17 cellular contexts compared by ENCODE assay signal in the genomic region with DNA sequence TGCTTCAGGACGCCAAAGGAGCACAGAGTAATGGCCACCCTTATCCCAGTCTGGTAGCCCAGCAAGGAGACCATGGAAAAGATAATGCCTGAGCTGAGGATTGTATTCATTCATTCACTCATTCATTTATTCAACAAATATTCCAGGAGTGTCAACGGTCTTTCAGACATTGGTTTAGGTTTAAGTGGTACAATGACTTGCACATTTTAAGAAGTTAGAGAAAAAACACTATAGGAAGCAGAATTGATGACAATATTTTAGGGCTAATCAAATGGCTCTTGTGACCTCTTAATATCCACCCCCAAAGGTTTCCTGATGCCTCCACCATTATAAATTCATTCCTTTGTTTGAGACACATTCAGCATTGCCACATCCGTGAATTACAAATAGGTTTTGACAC.
"Had no signal": no experiment of that assay in that cellular context is flagged by ENCODE, and none has a peak within 500 bp of the region (broad histone marks: within the 10 kb centered on the region; RNA-seq: fewer than 3 reads in every experiment).

No MANE protein-coding gene starts in this region.

- DNase-seq: KBM-7, NCI-H1092 treated with DMSO at 0.1 percent for 48 hours, NCI-H1436, NCI-H187, NCI-H2029, NCI-H2081 treated with DMSO at 0.1 percent for 48 hours, NCI-H2171, NCI-H226, NCI-H446, NCI-H510A, NCI-H524 treated with DMSO at 0.1 percent for 48 hours, NCI-H774, Right ventricle myocardium superior, RPMI8226, SIG-M5 had no signal

- H3K36me3 ChIP-seq: SJSA1 had no signal

- H3K27me3 ChIP-seq: SJSA1 had no signal

- H3K9me3 ChIP-seq: SJSA1 had no signal

- H3K27ac ChIP-seq: SJSA1, SK-N-MC had no signal

- H3K4me3 ChIP-seq: SJSA1, SK-N-MC had no signal
